Comparison of ENCODE assay signal across 28 cellular contexts in genomic region chr6:137020771-137021170, GRCh38. TPM values are rescaled to one million over a fixed set of nuclear protein-coding genes. Genes with fewer than 3 reads are reported as not detected.
"Had no signal": no experiment of that assay in that cellular context is flagged by ENCODE, and none has a peak within 500 bp of the region (broad histone marks: within the 10 kb centered on the region; RNA-seq: fewer than 3 reads in every experiment).

No MANE protein-coding gene starts in this region.

- H3K9me3 ChIP-seq: lower lobe of right lung, psoas muscle, tibial artery had no signal

- H3K36me3 ChIP-seq: gastroesophageal sphincter, heart left ventricle, left ventricle myocardium inferior, lower lobe of right lung, sigmoid colon, tibial artery had no signal

- H3K4me3 ChIP-seq: dorsolateral prefrontal cortex, gastroesophageal sphincter, heart left ventricle, hepatocyte, left ventricle myocardium inferior, lower lobe of right lung, psoas muscle, sigmoid colon, skin epidermis, tibial artery had no signal

- H3K79me2 ChIP-seq: hepatocyte had no signal

- H3K27me3 ChIP-seq: foreskin keratinocyte, gastroesophageal sphincter, hepatocyte, sigmoid colon had no signal

- H3K4me2 ChIP-seq: hepatocyte had no signal

- H3K4me1 ChIP-seq: lower lobe of right lung, psoas muscle, tibial artery had no signal

- DNase-seq: cerebellar nuclear complex; cortex of kidney; dorsolateral prefrontal cortex; effector CD4-positive, alpha-beta T cell; endodermal cell; heart left ventricle; left colon; left ventricle myocardium inferior; lower lobe of right lung; naive thymus-derived CD8-positive, alpha-beta T cell; nephron progenitor cell; nucleus accumbens; posterior cingulate gyrus; psoas muscle; right cardiac atrium; sigmoid colon; stimulated activated CD4-positive, alpha-beta T cell treated with anti-CD3 and anti-CD28 coated beads, Interleukin-15, amount 100 ng/mL, for 24 hours; stimulated activated CD4-positive, alpha-beta T cell treated with anti-CD3 and anti-CD28 coated beads, Interleukin-2, amount 100 ng/mL, for 48 hours; stimulated activated naive B cell treated with anti-CD40 and anti-IgM and Interleukin-4, amounts not matched to agents 10 μg/mL and 1 μg/mL and 100 μg/mL, for 72 hours; tibial artery had no signal

- H2AFZ ChIP-seq: hepatocyte had no signal

- H3K27ac ChIP-seq: dorsolateral prefrontal cortex, epithelial cell of prostate, foreskin keratinocyte, gastroesophageal sphincter, heart left ventricle, hepatocyte, left ventricle myocardium inferior, lower lobe of right lung, psoas muscle, sigmoid colon, tibial artery had no signal

- ATAC-seq: esophagus mucosa; foreskin keratinocyte; gastroesophageal sphincter; heart left ventricle; left colon; lower lobe of right lung; naive thymus-derived CD8-positive, alpha-beta T cell; psoas muscle; right cardiac atrium; stimulated activated naive B cell treated with anti-CD40 and anti-IgM and Interleukin-4, amounts not matched to agents 10 μg/mL and 1 μg/mL and 100 μg/mL, for 72 hours had no signal

RNA-seq across cellular contexts. Expression of gene IL20RA, which starts 24.0 kb away (rescaled TPM):
- total RNA-seq: naive thymus-derived CD8-positive, alpha-beta T cell; osteocyte; renal cortical epithelial cell had no signal
- polyA plus RNA-seq: naive thymus-derived CD8-positive, alpha-beta T cell had no signal
